ENCODE assay signal across 1 cellular context in genomic region chr12:96120359-96121100, GRCh38.
TF ChIP-seq lines count a peak whose summit lies in the region.

No MANE protein-coding gene starts in this region.

TF ChIP-seq in SK-N-SH, 30 proteins besides CTCF, POLR2A, EP300 and RAD21 (continued from another document):
- TF ChIP-seq, protein P1, sequence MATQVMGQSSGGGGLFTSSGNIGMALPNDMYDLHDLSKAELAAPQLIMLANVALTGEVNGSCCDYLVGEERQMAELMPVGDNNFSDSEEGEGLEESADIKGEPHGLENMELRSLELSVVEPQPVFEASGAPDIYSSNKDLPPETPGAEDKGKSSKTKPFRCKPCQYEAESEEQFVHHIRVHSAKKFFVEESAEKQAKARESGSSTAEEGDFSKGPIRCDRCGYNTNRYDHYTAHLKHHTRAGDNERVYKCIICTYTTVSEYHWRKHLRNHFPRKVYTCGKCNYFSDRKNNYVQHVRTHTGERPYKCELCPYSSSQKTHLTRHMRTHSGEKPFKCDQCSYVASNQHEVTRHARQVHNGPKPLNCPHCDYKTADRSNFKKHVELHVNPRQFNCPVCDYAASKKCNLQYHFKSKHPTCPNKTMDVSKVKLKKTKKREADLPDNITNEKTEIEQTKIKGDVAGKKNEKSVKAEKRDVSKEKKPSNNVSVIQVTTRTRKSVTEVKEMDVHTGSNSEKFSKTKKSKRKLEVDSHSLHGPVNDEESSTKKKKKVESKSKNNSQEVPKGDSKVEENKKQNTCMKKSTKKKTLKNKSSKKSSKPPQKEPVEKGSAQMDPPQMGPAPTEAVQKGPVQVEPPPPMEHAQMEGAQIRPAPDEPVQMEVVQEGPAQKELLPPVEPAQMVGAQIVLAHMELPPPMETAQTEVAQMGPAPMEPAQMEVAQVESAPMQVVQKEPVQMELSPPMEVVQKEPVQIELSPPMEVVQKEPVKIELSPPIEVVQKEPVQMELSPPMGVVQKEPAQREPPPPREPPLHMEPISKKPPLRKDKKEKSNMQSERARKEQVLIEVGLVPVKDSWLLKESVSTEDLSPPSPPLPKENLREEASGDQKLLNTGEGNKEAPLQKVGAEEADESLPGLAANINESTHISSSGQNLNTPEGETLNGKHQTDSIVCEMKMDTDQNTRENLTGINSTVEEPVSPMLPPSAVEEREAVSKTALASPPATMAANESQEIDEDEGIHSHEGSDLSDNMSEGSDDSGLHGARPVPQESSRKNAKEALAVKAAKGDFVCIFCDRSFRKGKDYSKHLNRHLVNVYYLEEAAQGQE (IDR thresholded peaks at IDR 0.05; ENCODE audit: low read depth, low read length), result no peak
- TF ChIP-seq, protein P2, sequence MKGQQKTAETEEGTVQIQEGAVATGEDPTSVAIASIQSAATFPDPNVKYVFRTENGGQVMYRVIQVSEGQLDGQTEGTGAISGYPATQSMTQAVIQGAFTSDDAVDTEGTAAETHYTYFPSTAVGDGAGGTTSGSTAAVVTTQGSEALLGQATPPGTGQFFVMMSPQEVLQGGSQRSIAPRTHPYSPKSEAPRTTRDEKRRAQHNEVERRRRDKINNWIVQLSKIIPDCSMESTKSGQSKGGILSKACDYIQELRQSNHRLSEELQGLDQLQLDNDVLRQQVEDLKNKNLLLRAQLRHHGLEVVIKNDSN (IDR thresholded peaks at IDR 0.05; ENCODE audit: borderline replicate concordance, low read depth), result no peak
- TF ChIP-seq MEF2A (IDR thresholded peaks at IDR 0.05; ENCODE audit: borderline replicate concordance, low read depth) (no peak), SMC3 (IDR thresholded peaks at IDR 0.05; ENCODE audit: low read depth, low read length) (no peak), YY1 (IDR thresholded peaks at IDR 0.05; ENCODE audit: low read depth) (no peak), NRF1 (IDR thresholded peaks at IDR 0.05; ENCODE audit: low read depth, low read length) (no peak), JUND (IDR thresholded peaks at IDR 0.05) (no peak), TCF12 (IDR thresholded peaks at IDR 0.05) (no peak)
- TF ChIP-seq, protein P3, sequence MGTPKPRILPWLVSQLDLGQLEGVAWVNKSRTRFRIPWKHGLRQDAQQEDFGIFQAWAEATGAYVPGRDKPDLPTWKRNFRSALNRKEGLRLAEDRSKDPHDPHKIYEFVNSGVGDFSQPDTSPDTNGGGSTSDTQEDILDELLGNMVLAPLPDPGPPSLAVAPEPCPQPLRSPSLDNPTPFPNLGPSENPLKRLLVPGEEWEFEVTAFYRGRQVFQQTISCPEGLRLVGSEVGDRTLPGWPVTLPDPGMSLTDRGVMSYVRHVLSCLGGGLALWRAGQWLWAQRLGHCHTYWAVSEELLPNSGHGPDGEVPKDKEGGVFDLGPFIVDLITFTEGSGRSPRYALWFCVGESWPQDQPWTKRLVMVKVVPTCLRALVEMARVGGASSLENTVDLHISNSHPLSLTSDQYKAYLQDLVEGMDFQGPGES (IDR thresholded peaks at IDR 0.05; ENCODE audit: low read depth, low read length), result no peak
